1 cellular context compared by ENCODE assay signal in the genomic region with DNA sequence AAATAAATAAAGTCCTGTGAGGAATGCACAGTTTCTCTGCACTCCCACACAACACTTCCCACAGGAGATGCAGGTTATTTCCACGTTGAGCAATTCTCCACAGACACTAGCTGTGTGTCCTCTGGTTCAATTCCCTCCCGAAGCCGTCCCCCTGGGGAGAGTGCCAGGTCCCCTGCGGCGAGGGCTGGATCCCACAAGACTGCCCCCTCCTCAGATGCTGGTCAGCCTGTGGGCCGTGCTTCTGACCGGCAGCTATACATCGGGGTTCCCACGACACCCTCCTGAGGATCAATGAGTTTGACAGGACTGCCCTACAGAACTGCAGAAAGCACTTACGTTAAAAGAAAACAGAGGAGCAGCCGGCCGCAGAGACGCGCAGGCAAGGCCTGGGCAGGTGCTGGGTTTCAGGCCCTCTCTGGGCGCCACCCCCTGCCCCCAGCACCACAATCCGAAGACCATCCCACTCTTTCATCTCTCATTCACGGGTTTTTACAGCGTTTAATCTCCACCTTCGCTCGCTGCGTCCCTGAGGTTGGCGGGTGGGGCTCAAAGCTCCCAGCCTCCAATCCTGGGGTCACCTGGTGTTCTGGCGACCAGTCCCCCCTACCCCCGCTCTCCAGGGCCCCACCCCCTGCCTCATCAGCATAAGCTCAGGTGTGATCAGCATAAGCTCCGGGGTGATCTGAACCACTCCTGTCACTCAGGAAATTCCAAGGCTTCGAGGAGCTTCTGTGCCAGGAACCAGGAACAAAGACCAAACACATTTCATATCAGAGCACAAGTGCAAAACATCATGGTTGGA.
TF ChIP-seq lines count a peak whose summit lies in the region.

No MANE protein-coding gene starts in this region.

TF ChIP-seq in H1, 55 proteins besides CTCF, POLR2A, EP300 and RAD21:
- TF ChIP-seq NRF1 (IDR thresholded peaks at IDR 0.05; ENCODE audit: low read depth, low read length) (no peak), GABPA (IDR thresholded peaks at IDR 0.05; ENCODE audit: borderline replicate concordance, insufficient read depth, low read length) (no peak), POU5F1 (IDR thresholded peaks at IDR 0.05; ENCODE audit: low read depth, low read length) (no peak), ATF3 (IDR thresholded peaks at IDR 0.05; ENCODE audit: insufficient read depth, low read depth, low read length) (no peak), NANOG (IDR thresholded peaks at IDR 0.05; ENCODE audit: insufficient read depth, low read depth, low read length, poor library complexity, severe bottlenecking) (no peak), SUZ12 (IDR thresholded peaks at IDR 0.05; ENCODE audit: low read length) (no peak), RXRA (IDR thresholded peaks at IDR 0.05; ENCODE audit: insufficient read depth, low read depth, low read length) (no peak), SP4 (IDR thresholded peaks at IDR 0.05; ENCODE audit: low read length) (no peak)
- TF ChIP-seq, protein P1, sequence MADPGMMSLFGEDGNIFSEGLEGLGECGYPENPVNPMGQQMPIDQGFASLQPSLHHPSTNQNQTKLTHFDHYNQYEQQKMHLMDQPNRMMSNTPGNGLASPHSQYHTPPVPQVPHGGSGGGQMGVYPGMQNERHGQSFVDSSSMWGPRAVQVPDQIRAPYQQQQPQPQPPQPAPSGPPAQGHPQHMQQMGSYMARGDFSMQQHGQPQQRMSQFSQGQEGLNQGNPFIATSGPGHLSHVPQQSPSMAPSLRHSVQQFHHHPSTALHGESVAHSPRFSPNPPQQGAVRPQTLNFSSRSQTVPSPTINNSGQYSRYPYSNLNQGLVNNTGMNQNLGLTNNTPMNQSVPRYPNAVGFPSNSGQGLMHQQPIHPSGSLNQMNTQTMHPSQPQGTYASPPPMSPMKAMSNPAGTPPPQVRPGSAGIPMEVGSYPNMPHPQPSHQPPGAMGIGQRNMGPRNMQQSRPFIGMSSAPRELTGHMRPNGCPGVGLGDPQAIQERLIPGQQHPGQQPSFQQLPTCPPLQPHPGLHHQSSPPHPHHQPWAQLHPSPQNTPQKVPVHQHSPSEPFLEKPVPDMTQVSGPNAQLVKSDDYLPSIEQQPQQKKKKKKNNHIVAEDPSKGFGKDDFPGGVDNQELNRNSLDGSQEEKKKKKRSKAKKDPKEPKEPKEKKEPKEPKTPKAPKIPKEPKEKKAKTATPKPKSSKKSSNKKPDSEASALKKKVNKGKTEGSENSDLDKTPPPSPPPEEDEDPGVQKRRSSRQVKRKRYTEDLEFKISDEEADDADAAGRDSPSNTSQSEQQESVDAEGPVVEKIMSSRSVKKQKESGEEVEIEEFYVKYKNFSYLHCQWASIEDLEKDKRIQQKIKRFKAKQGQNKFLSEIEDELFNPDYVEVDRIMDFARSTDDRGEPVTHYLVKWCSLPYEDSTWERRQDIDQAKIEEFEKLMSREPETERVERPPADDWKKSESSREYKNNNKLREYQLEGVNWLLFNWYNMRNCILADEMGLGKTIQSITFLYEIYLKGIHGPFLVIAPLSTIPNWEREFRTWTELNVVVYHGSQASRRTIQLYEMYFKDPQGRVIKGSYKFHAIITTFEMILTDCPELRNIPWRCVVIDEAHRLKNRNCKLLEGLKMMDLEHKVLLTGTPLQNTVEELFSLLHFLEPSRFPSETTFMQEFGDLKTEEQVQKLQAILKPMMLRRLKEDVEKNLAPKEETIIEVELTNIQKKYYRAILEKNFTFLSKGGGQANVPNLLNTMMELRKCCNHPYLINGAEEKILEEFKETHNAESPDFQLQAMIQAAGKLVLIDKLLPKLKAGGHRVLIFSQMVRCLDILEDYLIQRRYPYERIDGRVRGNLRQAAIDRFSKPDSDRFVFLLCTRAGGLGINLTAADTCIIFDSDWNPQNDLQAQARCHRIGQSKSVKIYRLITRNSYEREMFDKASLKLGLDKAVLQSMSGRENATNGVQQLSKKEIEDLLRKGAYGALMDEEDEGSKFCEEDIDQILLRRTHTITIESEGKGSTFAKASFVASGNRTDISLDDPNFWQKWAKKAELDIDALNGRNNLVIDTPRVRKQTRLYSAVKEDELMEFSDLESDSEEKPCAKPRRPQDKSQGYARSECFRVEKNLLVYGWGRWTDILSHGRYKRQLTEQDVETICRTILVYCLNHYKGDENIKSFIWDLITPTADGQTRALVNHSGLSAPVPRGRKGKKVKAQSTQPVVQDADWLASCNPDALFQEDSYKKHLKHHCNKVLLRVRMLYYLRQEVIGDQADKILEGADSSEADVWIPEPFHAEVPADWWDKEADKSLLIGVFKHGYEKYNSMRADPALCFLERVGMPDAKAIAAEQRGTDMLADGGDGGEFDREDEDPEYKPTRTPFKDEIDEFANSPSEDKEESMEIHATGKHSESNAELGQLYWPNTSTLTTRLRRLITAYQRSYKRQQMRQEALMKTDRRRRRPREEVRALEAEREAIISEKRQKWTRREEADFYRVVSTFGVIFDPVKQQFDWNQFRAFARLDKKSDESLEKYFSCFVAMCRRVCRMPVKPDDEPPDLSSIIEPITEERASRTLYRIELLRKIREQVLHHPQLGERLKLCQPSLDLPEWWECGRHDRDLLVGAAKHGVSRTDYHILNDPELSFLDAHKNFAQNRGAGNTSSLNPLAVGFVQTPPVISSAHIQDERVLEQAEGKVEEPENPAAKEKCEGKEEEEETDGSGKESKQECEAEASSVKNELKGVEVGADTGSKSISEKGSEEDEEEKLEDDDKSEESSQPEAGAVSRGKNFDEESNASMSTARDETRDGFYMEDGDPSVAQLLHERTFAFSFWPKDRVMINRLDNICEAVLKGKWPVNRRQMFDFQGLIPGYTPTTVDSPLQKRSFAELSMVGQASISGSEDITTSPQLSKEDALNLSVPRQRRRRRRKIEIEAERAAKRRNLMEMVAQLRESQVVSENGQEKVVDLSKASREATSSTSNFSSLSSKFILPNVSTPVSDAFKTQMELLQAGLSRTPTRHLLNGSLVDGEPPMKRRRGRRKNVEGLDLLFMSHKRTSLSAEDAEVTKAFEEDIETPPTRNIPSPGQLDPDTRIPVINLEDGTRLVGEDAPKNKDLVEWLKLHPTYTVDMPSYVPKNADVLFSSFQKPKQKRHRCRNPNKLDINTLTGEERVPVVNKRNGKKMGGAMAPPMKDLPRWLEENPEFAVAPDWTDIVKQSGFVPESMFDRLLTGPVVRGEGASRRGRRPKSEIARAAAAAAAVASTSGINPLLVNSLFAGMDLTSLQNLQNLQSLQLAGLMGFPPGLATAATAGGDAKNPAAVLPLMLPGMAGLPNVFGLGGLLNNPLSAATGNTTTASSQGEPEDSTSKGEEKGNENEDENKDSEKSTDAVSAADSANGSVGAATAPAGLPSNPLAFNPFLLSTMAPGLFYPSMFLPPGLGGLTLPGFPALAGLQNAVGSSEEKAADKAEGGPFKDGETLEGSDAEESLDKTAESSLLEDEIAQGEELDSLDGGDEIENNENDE (IDR thresholded peaks at IDR 0.05; ENCODE audit: insufficient replicate concordance, low read length) = no peak
